29 cellular contexts compared by ENCODE assay signal in the genomic region with DNA sequence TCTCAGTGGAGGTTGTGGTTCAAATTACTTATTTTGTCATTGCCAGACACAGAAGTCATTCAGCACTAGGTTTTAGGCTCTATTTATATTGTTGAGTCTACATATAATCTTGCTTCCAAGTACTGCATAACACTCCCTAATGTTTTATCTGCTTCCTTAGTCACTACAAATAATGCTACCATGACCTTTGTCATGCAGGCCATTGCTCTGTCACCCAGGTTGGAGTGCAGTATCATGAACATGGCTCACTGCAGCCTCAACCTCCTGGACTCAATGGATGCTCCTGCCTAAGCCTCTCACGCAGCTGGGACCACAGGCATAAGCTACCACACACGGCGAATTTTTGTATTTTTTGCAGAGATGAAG. TPM values are rescaled to one million over a fixed set of nuclear protein-coding genes. Genes with fewer than 3 reads are reported as not detected.
"Had no signal": no experiment of that assay in that cellular context is flagged by ENCODE, and none has a peak within 500 bp of the region (broad histone marks: within the 10 kb centered on the region; RNA-seq: fewer than 3 reads in every experiment).

No MANE protein-coding gene starts in this region.

- H3K27ac ChIP-seq: left lung, lower lobe of right lung, neural progenitor cell, neutrophil, ovary, right atrium auricular region, right lobe of liver, tibial nerve, uterus had no signal

- H2AFZ ChIP-seq: neural progenitor cell had no signal

- ATAC-seq: left colon; left lung; lower lobe of right lung; natural killer cell; right lobe of liver; stimulated activated effector memory CD8-positive, alpha-beta T cell treated with anti-CD3 and anti-CD28 coated beads, Interleukin-12 subunit alpha, Interleukin-12 subunit beta, amount 100 ng/mL, for 72 hours had no signal

- H3K9ac ChIP-seq: neural progenitor cell had no signal

- H3K9me3 ChIP-seq: left lung, lower lobe of right lung, neutrophil, ovary, right atrium auricular region, right lobe of liver, tibial nerve, uterus had no signal

- H3K4me1 ChIP-seq: left lung, lower lobe of right lung, neural progenitor cell, right atrium auricular region, right lobe of liver, tibial nerve, uterus had no signal

- FAIRE-seq: islet of Langerhans, kidney had no signal

- H3K27me3 ChIP-seq: ovary, right atrium auricular region, right lobe of liver had no signal

- H3K4me3 ChIP-seq: left lung, lower lobe of right lung, neural progenitor cell, ovary, right atrium auricular region, right lobe of liver, tibial nerve, uterus had no signal

- DNase-seq: hypothalamus; immature natural killer cell; left colon; left lung; lower lobe of right lung; mammary epithelial cell; mesenchymal stem cell; naive B cell; natural killer cell; nephron progenitor cell; occipital lobe; ovary; right lobe of liver; stimulated activated CD4-positive, alpha-beta T cell treated with anti-CD3 and anti-CD28 coated beads, Interleukin-4, amount 100 ng/mL, for 24 hours; stimulated activated naive CD4-positive, alpha-beta T cell; substantia nigra; uterus had no signal

- H3K36me3 ChIP-seq: left lung, lower lobe of right lung, neural progenitor cell, neutrophil, ovary, right atrium auricular region, right lobe of liver, tibial nerve, uterus had no signal

- H3K4me2 ChIP-seq: neural progenitor cell had no signal

RNA-seq across cellular contexts. Expression of gene L1CAM, which starts 32.1 kb away (rescaled TPM):
- polyA plus RNA-seq: immature natural killer cell had no signal

RNA-seq across cellular contexts. Expression of gene AVPR2, which starts 50.6 kb away (rescaled TPM):
- total RNA-seq: liver, mammary epithelial cell, mononuclear cell, natural killer cell, occipital lobe, progenitor cell of endocrine pancreas, pulmonary artery endothelial cell, temporal lobe had no signal
- polyA plus RNA-seq: immature natural killer cell, mammary epithelial cell had no signal
